ENCODE assay signal across 25 cellular contexts in genomic region chrX:150088766-150089518, GRCh38.
DNase-seq lines count a peak whose midpoint lies in the region; ATAC-seq, FAIRE-seq and TF ChIP-seq lines count a peak whose summit lies in the region.
"Had no signal": no experiment of that assay in that cellular context is flagged by ENCODE, and none has a peak within 500 bp of the region (broad histone marks: within the 10 kb centered on the region; RNA-seq: fewer than 3 reads in every experiment).

No MANE protein-coding gene starts in this region.

- no peaks in the 10 kb centered on the region for H3K27me3 ChIP-seq in astrocyte (ENCODE audit: insufficient read depth, low read length)
- H3K27me3 ChIP-seq: MG63 had no signal

- H3K27ac ChIP-seq in astrocyte (ENCODE audit: low read depth, low read length) (no peak overlapping the region), kidney (ENCODE audit: low read depth in 2 of 2, low read length in 2 of 2) (no peak overlapping the region)
- H3K27ac ChIP-seq: 22Rv1, HL-60 had no signal

- peaks cover 1% of the 10 kb centered on the region for H3K36me3 Mint-ChIP-seq in astrocyte (ENCODE audit: low read depth, unreplicated experiment)
- H3K36me3 Mint-ChIP-seq: CD8-positive, alpha-beta T cell had no signal

- H3K4me2 ChIP-seq in astrocyte (ENCODE audit: low read length) = no peak overlapping the region

- DNase-seq in DMS153 (lab: John Stamatoyannopoulos, UW) (peak; percentile 4), DMS153 treated with DMSO at 0.1 percent for 48 hours (lab: John Stamatoyannopoulos, UW; ENCODE audit: unreplicated experiment) (no peak), NCI-H2029 treated with DMSO at 0.1 percent for 48 hours (lab: John Stamatoyannopoulos, UW) (peak; percentile 60), astrocyte (ENCODE audit: low read depth) (no peak), kidney (peak; percentile 56)
- DNase-seq: AML-193; C1 segment of cervical spinal cord; CD8-positive, alpha-beta T cell; EL; H9; HFFc6; MG63; NCI-H1436; NCI-H2081 treated with DMSO at 0.1 percent for 48 hours; NCI-H510A; NCI-H748 treated with DMSO at 0.1 percent for 48 hours; SIG-M5 had no signal

- H3K79me2 ChIP-seq in astrocyte (ENCODE audit: insufficient read depth, low read length) = no peaks in the 10 kb centered on the region

- no peak overlapping the region for H3K4me3 ChIP-seq in astrocyte (ENCODE audit: insufficient read depth, low read depth, low read length)
- H3K4me3 ChIP-seq in kidney (ENCODE audit: low read length in 2 of 2) = no peak overlapping the region
- H3K4me3 ChIP-seq: K562, MG63 had no signal

- H3K4me1 ChIP-seq in astrocyte (ENCODE audit: insufficient read depth, low read length) = peaks cover 21% of the 10 kb centered on the region
- H3K4me1 ChIP-seq in kidney (ENCODE audit: control insufficient read depth in 1 of 2, insufficient read depth in 1 of 2, low read depth in 1 of 2, low read length in 2 of 2) = no peaks in the 10 kb centered on the region

- peak; percentile 62 for FAIRE-seq in astrocyte (lab: Jason Lieb, UNC)
- FAIRE-seq in kidney (lab: Jason Lieb, UNC) = no peak
- FAIRE-seq: HepG2, K562 had no signal

- no peaks in the 10 kb centered on the region for H4K20me1 ChIP-seq in astrocyte (ENCODE audit: insufficient read depth, low read length)

- no peak overlapping the region for H2AFZ ChIP-seq in astrocyte (ENCODE audit: low read depth, low read length)

- intact Hi-C loops in kidney (cut with DNase I) = no loop called here

- H3K4me3 Mint-ChIP-seq in astrocyte (ENCODE audit: unreplicated experiment) = no peak overlapping the region
- H3K4me3 Mint-ChIP-seq: CD8-positive, alpha-beta T cell; H9; HFFc6 had no signal

- no peak overlapping the region for H3K27ac Mint-ChIP-seq in astrocyte (ENCODE audit: unreplicated experiment)
- H3K27ac Mint-ChIP-seq: CD8-positive, alpha-beta T cell; H9; HFFc6 had no signal

- no peaks in the 10 kb centered on the region for H3K9me3 Mint-ChIP-seq in astrocyte (ENCODE audit: unreplicated experiment)
- H3K9me3 Mint-ChIP-seq: CD8-positive, alpha-beta T cell; HFFc6 had no signal

- no peak for TF ChIP-seq CTCF in astrocyte (IDR thresholded peaks at IDR 0.05; ENCODE audit: insufficient read depth, low read depth, low read length)
- TF ChIP-seq CTCF in kidney (IDR thresholded peaks at IDR 0.05; ENCODE audit: borderline replicate concordance, extremely low read depth, insufficient read depth) = no peak

- no peaks in the 10 kb centered on the region for H3K9me3 ChIP-seq in astrocyte (ENCODE audit: insufficient read depth, low read depth, low read length)
- H3K9me3 ChIP-seq in kidney (ENCODE audit: control insufficient read depth in 1 of 2, low read length in 2 of 2) = no peaks in the 10 kb centered on the region
- H3K9me3 ChIP-seq: MG63 had no signal

- no peak for ATAC-seq in GM21576 (IDR thresholded peaks at IDR 0.05; ENCODE audit: unreplicated experiment)
- ATAC-seq in HG03457 (IDR thresholded peaks at IDR 0.05; ENCODE audit: unreplicated experiment) = no peak
- no peak for ATAC-seq in GM21515 (IDR thresholded peaks at IDR 0.05; ENCODE audit: unreplicated experiment)
- ATAC-seq: CD8-positive, alpha-beta T cell; HepG2; K562; Panc1 had no signal

- H3K9ac ChIP-seq in astrocyte (ENCODE audit: low read length) (no peak overlapping the region), kidney (ENCODE audit: low read length in 2 of 2) (no peak overlapping the region)

- H3K4me1 Mint-ChIP-seq in astrocyte (ENCODE audit: low read depth, unreplicated experiment) = peaks cover 18% of the 10 kb centered on the region
- H3K4me1 Mint-ChIP-seq: H9 had no signal

- H3K27me3 Mint-ChIP-seq in astrocyte (ENCODE audit: low read depth, unreplicated experiment) = no peaks in the 10 kb centered on the region

- H3K36me3 ChIP-seq in astrocyte (ENCODE audit: insufficient read depth, low read length) (no peaks in the 10 kb centered on the region), kidney (ENCODE audit: control insufficient read depth in 1 of 2, insufficient read depth in 2 of 2, low read length in 2 of 2) (no peaks in the 10 kb centered on the region)
- H3K36me3 ChIP-seq: MG63 had no signal

Comparison
In these comparisons a context has a peak if more than half of its experiments do, and no peak if none do; other contexts are left out.
1. DNase-seq: peak in DMS153 (single experiment), NCI-H2029 treated with DMSO at 0.1 percent for 48 hours (single experiment) and kidney (single experiment); none in DMS153 treated with DMSO at 0.1 percent for 48 hours (single experiment) and astrocyte (single experiment).